29 cellular contexts compared by ENCODE assay signal in the genomic region with DNA sequence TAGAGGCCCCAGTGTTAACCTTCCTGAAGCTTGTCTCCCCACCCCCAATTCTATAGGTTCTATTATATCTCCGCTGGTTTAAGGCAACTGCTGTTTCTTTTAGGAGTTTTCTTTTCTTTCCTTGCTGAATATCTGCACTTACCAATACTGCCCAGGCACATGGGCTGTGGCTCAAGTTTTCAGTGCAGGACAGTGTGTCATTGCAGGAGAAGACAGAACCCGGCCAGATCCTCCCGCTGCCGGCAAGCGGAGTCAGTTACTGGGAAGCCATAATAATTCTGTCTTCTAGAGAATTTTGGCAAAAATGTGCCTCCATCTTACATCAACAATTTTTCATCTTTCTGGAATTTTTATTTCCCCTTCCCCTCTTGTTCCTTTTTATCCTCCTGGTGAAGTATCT.
"Had no signal": no experiment of that assay in that cellular context is flagged by ENCODE, and none has a peak within 500 bp of the region (broad histone marks: within the 10 kb centered on the region; RNA-seq: fewer than 3 reads in every experiment).

No MANE protein-coding gene starts in this region.

- H3K36me3 Mint-ChIP-seq: activated CD4-positive, alpha-beta memory T cell treated with anti-CD3 and anti-CD28 coated beads for 36 hours; activated CD8-positive, alpha-beta memory T cell treated with anti-CD3 and anti-CD28 coated beads, Interleukin-2, amount 10 ng/mL, durations not matched to agents 7 days and 5 days; activated naive CD4-positive, alpha-beta T cell treated with anti-CD3 and anti-CD28 coated beads, Interleukin-2, amount 50 U/mL, for 24 hours; activated naive CD8-positive, alpha-beta T cell treated with anti-CD3 and anti-CD28 coated beads for 36 hours had no signal

- H3K4me1 Mint-ChIP-seq: activated CD4-positive, alpha-beta T cell treated with anti-CD3 and anti-CD28 coated beads for 36 hours; activated CD4-positive, alpha-beta T cell treated with anti-CD3 and anti-CD28 coated beads, Interleukin-2, amount 10 ng/mL, durations not matched to agents 24 days and 14 days; activated CD8-positive, alpha-beta memory T cell treated with anti-CD3 and anti-CD28 coated beads, Interleukin-2, amount 10 ng/mL, durations not matched to agents 7 days and 5 days; activated naive CD4-positive, alpha-beta T cell treated with anti-CD3 and anti-CD28 coated beads, Interleukin-2, amount 50 U/mL, for 24 hours; activated naive CD8-positive, alpha-beta T cell treated with anti-CD3 and anti-CD28 coated beads for 36 hours; activated naive CD8-positive, alpha-beta T cell treated with anti-CD3 and anti-CD28 coated beads, Interleukin-2, amount 50 U/mL, for 24 hours had no signal

- H3K9me3 ChIP-seq: adrenal gland, body of pancreas, esophagus muscularis mucosa, gastrocnemius medialis had no signal

- H3K4me1 ChIP-seq: foreskin keratinocyte had no signal

- DNase-seq: activated CD4-positive, alpha-beta memory T cell treated with anti-CD3 and anti-CD28 coated beads for 36 hours; activated CD4-positive, alpha-beta T cell treated with anti-CD3 and anti-CD28 coated beads for 36 hours; activated CD4-positive, alpha-beta T cell treated with anti-CD3 and anti-CD28 coated beads, Interleukin-2, amount 10 ng/mL, durations not matched to agents 24 days and 14 days; activated CD4-positive, CD25-positive, alpha-beta regulatory T cell; activated CD4-positive, CD25-positive, alpha-beta regulatory T cell treated with anti-CD3 and anti-CD28 coated beads, Interleukin-2, amount 50 U/mL, for 72 hours; activated CD8-positive, alpha-beta memory T cell treated with anti-CD3 and anti-CD28 coated beads, Interleukin-2, amount 10 ng/mL, durations not matched to agents 7 days and 5 days; activated CD8-positive, alpha-beta memory T cell treated with anti-CD3 and anti-CD28 coated beads, Interleukin-2, amount 50 U/mL, for 4 hours; activated CD8-positive, alpha-beta T cell treated with anti-CD3 and anti-CD28 coated beads, Interleukin-2, amount 10 ng/mL, durations not matched to agents 7 days and 5 days; activated effector memory CD4-positive, alpha-beta T cell treated with anti-CD3 and anti-CD28 coated beads, Interleukin-2, amount 50 U/mL, for 16 hours; activated naive CD4-positive, alpha-beta T cell treated with anti-CD3 and anti-CD28 coated beads for 36 hours; activated naive CD8-positive, alpha-beta T cell treated with anti-CD3 and anti-CD28 coated beads for 36 hours; activated naive CD8-positive, alpha-beta T cell treated with anti-CD3 and anti-CD28 coated beads, Interleukin-2, amount 50 U/mL, for 24 hours; activated T-cell treated with anti-CD3 and anti-CD28 coated beads, Interleukin-2, amount 50 U/mL, for 1 hour; activated T-cell treated with anti-CD3 and anti-CD28 coated beads, Interleukin-2, amount 50 U/mL, for 48 hours; adrenal gland; body of pancreas; cortex of kidney; dermis blood vessel endothelial cell; effector CD4-positive, alpha-beta T cell; effector memory CD8-positive, alpha-beta T cell; erythroblast; foreskin keratinocyte; gastrocnemius medialis; T-helper 1 cell; T-helper 2 cell had no signal

- H3K27me3 ChIP-seq: adrenal gland, body of pancreas, esophagus muscularis mucosa, foreskin keratinocyte, gastrocnemius medialis had no signal

- H3K4me3 ChIP-seq: adrenal gland, body of pancreas, esophagus muscularis mucosa, gastrocnemius medialis had no signal

- H3K36me3 ChIP-seq: adrenal gland, esophagus muscularis mucosa, gastrocnemius medialis had no signal

- H3K27ac Mint-ChIP-seq: activated CD4-positive, alpha-beta memory T cell treated with anti-CD3 and anti-CD28 coated beads for 36 hours; activated CD4-positive, alpha-beta T cell treated with anti-CD3 and anti-CD28 coated beads for 36 hours; activated CD4-positive, alpha-beta T cell treated with anti-CD3 and anti-CD28 coated beads, Interleukin-2, amount 10 ng/mL, durations not matched to agents 24 days and 14 days; activated CD8-positive, alpha-beta memory T cell treated with anti-CD3 and anti-CD28 coated beads, Interleukin-2, amount 10 ng/mL, durations not matched to agents 7 days and 5 days; activated CD8-positive, alpha-beta T cell treated with anti-CD3 and anti-CD28 coated beads, Interleukin-2, amount 10 ng/mL, durations not matched to agents 7 days and 5 days; activated naive CD4-positive, alpha-beta T cell treated with anti-CD3 and anti-CD28 coated beads for 36 hours; activated naive CD4-positive, alpha-beta T cell treated with anti-CD3 and anti-CD28 coated beads, Interleukin-2, amount 50 U/mL, for 24 hours; activated naive CD8-positive, alpha-beta T cell treated with anti-CD3 and anti-CD28 coated beads for 36 hours; activated naive CD8-positive, alpha-beta T cell treated with anti-CD3 and anti-CD28 coated beads, Interleukin-2, amount 50 U/mL, for 24 hours; activated T-helper 1 cell treated with anti-CD3 and anti-CD28 coated beads, Interleukin-12 subunit alpha, Interleukin-12 subunit beta, Interleukin-2, Interleukin-4 antibody, amounts not matched to agents 30 ng/mL and 10 ng/mL and 1 ng/mL, durations not matched to agents 14 hours and 24 hours and 36 hours; activated T-helper 2 cell treated with anti-CD3 and anti-CD28 coated beads, Interferon-gamma antibody, Interleukin-2, Interleukin-4, amounts not matched to agents 10 μg/mL and 5 μg/mL and 100 μg/mL, durations not matched to agents 14 hours and 24 hours and 36 hours; effector memory CD8-positive, alpha-beta T cell had no signal

- H3K4me3 Mint-ChIP-seq: activated CD4-positive, alpha-beta memory T cell treated with anti-CD3 and anti-CD28 coated beads for 36 hours; activated CD4-positive, alpha-beta T cell treated with anti-CD3 and anti-CD28 coated beads for 36 hours; activated CD4-positive, alpha-beta T cell treated with anti-CD3 and anti-CD28 coated beads, Interleukin-2, amount 10 ng/mL, durations not matched to agents 24 days and 14 days; activated CD8-positive, alpha-beta memory T cell treated with anti-CD3 and anti-CD28 coated beads, Interleukin-2, amount 10 ng/mL, durations not matched to agents 7 days and 5 days; activated CD8-positive, alpha-beta T cell treated with anti-CD3 and anti-CD28 coated beads, Interleukin-2, amount 10 ng/mL, durations not matched to agents 7 days and 5 days; activated naive CD4-positive, alpha-beta T cell treated with anti-CD3 and anti-CD28 coated beads for 36 hours; activated naive CD4-positive, alpha-beta T cell treated with anti-CD3 and anti-CD28 coated beads, Interleukin-2, amount 50 U/mL, for 24 hours; activated naive CD8-positive, alpha-beta T cell treated with anti-CD3 and anti-CD28 coated beads for 36 hours; activated naive CD8-positive, alpha-beta T cell treated with anti-CD3 and anti-CD28 coated beads, Interleukin-2, amount 50 U/mL, for 24 hours; activated T-helper 1 cell treated with anti-CD3 and anti-CD28 coated beads, Interleukin-12 subunit alpha, Interleukin-12 subunit beta, Interleukin-2, Interleukin-4 antibody, amounts not matched to agents 30 ng/mL and 10 ng/mL and 1 ng/mL, durations not matched to agents 14 hours and 24 hours and 36 hours; effector memory CD8-positive, alpha-beta T cell had no signal

- H3K9me3 Mint-ChIP-seq: activated CD4-positive, alpha-beta memory T cell treated with anti-CD3 and anti-CD28 coated beads for 36 hours; activated CD4-positive, alpha-beta T cell treated with anti-CD3 and anti-CD28 coated beads, Interleukin-2, amount 10 ng/mL, durations not matched to agents 24 days and 14 days; activated naive CD4-positive, alpha-beta T cell treated with anti-CD3 and anti-CD28 coated beads for 36 hours; activated naive CD4-positive, alpha-beta T cell treated with anti-CD3 and anti-CD28 coated beads, Interleukin-2, amount 50 U/mL, for 24 hours; activated naive CD8-positive, alpha-beta T cell treated with anti-CD3 and anti-CD28 coated beads for 36 hours; activated naive CD8-positive, alpha-beta T cell treated with anti-CD3 and anti-CD28 coated beads, Interleukin-2, amount 50 U/mL, for 24 hours; activated T-helper 1 cell treated with anti-CD3 and anti-CD28 coated beads, Interleukin-12 subunit alpha, Interleukin-12 subunit beta, Interleukin-2, Interleukin-4 antibody, amounts not matched to agents 30 ng/mL and 10 ng/mL and 1 ng/mL, durations not matched to agents 14 hours and 24 hours and 36 hours; activated T-helper 2 cell treated with anti-CD3 and anti-CD28 coated beads, Interferon-gamma antibody, Interleukin-2, Interleukin-4, amounts not matched to agents 10 μg/mL and 5 μg/mL and 100 μg/mL, durations not matched to agents 14 hours and 24 hours and 36 hours; effector memory CD8-positive, alpha-beta T cell had no signal

- H3K27me3 Mint-ChIP-seq: activated CD4-positive, alpha-beta memory T cell treated with anti-CD3 and anti-CD28 coated beads for 36 hours; activated CD4-positive, alpha-beta T cell treated with anti-CD3 and anti-CD28 coated beads for 36 hours; activated CD4-positive, alpha-beta T cell treated with anti-CD3 and anti-CD28 coated beads, Interleukin-2, amount 10 ng/mL, durations not matched to agents 24 days and 14 days; activated naive CD4-positive, alpha-beta T cell treated with anti-CD3 and anti-CD28 coated beads, Interleukin-2, amount 50 U/mL, for 24 hours; activated naive CD8-positive, alpha-beta T cell treated with anti-CD3 and anti-CD28 coated beads for 36 hours; activated naive CD8-positive, alpha-beta T cell treated with anti-CD3 and anti-CD28 coated beads, Interleukin-2, amount 50 U/mL, for 24 hours; effector memory CD8-positive, alpha-beta T cell had no signal

- H3K27ac ChIP-seq: adrenal gland, body of pancreas, esophagus muscularis mucosa, foreskin keratinocyte, gastrocnemius medialis had no signal

- ATAC-seq: activated CD4-positive, alpha-beta T cell treated with anti-CD3 and anti-CD28 coated beads for 36 hours; activated CD8-positive, alpha-beta memory T cell treated with anti-CD3 and anti-CD28 coated beads, Interleukin-2, amount 10 ng/mL, durations not matched to agents 7 days and 5 days; activated CD8-positive, alpha-beta T cell treated with anti-CD3 and anti-CD28 coated beads, Interleukin-2, amount 10 ng/mL, durations not matched to agents 7 days and 5 days; activated naive CD8-positive, alpha-beta T cell treated with anti-CD3 and anti-CD28 coated beads, Interleukin-2, amount 50 U/mL, for 24 hours; body of pancreas; effector memory CD8-positive, alpha-beta T cell; foreskin keratinocyte; gastrocnemius medialis had no signal
